ENCODE assay signal across 8 cellular contexts in genomic region chr5:115246361-115246991, GRCh38. TPM values are rescaled to one million over a fixed set of nuclear protein-coding genes. Genes with fewer than 3 reads are reported as not detected.
DNase-seq lines count a peak whose midpoint lies in the region; ATAC-seq, FAIRE-seq and TF ChIP-seq lines count a peak whose summit lies in the region.

No MANE protein-coding gene starts in this region.

- H3K4me2 ChIP-seq in astrocyte (ENCODE audit: low read length) = no peak overlapping the region

- H3K27me3 ChIP-seq in astrocyte (ENCODE audit: insufficient read depth, low read length) (no peaks in the 10 kb centered on the region), upper lobe of left lung (no peaks in the 10 kb centered on the region)

- peaks cover 6% of the 10 kb centered on the region for H3K36me3 Mint-ChIP-seq in activated naive CD8-positive, alpha-beta T cell treated with anti-CD3 and anti-CD28 coated beads, Interleukin-2, amount 10 ng/mL, durations not matched to agents 7 days and 5 days
- peaks cover 11% of the 10 kb centered on the region for H3K36me3 Mint-ChIP-seq in activated naive CD8-positive, alpha-beta T cell treated with anti-CD3 and anti-CD28 coated beads for 36 hours
- H3K36me3 Mint-ChIP-seq in astrocyte (ENCODE audit: low read depth, unreplicated experiment) = peaks cover 2% of the 10 kb centered on the region

- peaks cover 5% of the 10 kb centered on the region for H3K4me1 Mint-ChIP-seq in activated naive CD8-positive, alpha-beta T cell treated with anti-CD3 and anti-CD28 coated beads, Interleukin-2, amount 10 ng/mL, durations not matched to agents 7 days and 5 days
- H3K4me1 Mint-ChIP-seq in activated naive CD8-positive, alpha-beta T cell treated with anti-CD3 and anti-CD28 coated beads for 36 hours = peaks cover 20% of the 10 kb centered on the region
- no peaks in the 10 kb centered on the region for H3K4me1 Mint-ChIP-seq in astrocyte (ENCODE audit: low read depth, unreplicated experiment)

- H3K36me3 ChIP-seq in astrocyte (ENCODE audit: insufficient read depth, low read length) = no peaks in the 10 kb centered on the region
- peaks cover 0 to 9% (median 0%) of the 10 kb centered on the region in 4 donors for H3K36me3 ChIP-seq in upper lobe of left lung

- TF ChIP-seq POLR2A in upper lobe of left lung (IDR thresholded peaks at IDR 0.05) = no peak

- H3K4me1 ChIP-seq in astrocyte (ENCODE audit: insufficient read depth, low read length) (peaks cover 4% of the 10 kb centered on the region), upper lobe of left lung (peaks cover 8 to 10% (median 9%) of the 10 kb centered on the region in 4 donors)

- WGBS in upper lobe of left lung, 2 donors = 33 to 36% methylated on average over 3 of the region's 3 CpGs

- DNase-seq in activated naive CD8-positive, alpha-beta T cell treated with anti-CD3 and anti-CD28 coated beads, Interleukin-2, amount 10 ng/mL, durations not matched to agents 7 days and 5 days = no peak
- DNase-seq in activated naive CD8-positive, alpha-beta T cell treated with anti-CD3 and anti-CD28 coated beads for 36 hours = no peak
- peak; percentile 51 for DNase-seq in NCI-H2029 treated with DMSO at 0.1 percent for 48 hours (lab: John Stamatoyannopoulos, UW)
- DNase-seq in astrocyte (ENCODE audit: low read depth) = peak; percentile 11
- DNase-seq in upper lobe of left lung = no peak
- DNase-seq in OCI-M2 (lab: John Stamatoyannopoulos, UW; ENCODE audit: unreplicated experiment) = no peak

- peak; percentile 61 for ATAC-seq in activated naive CD8-positive, alpha-beta T cell treated with anti-CD3 and anti-CD28 coated beads, Interleukin-2, amount 10 ng/mL, durations not matched to agents 7 days and 5 days (ENCODE audit: low read depth)
- peak; percentile 46 for ATAC-seq in HG02610 (IDR thresholded peaks at IDR 0.05; ENCODE audit: unreplicated experiment)
- ATAC-seq in upper lobe of left lung (ENCODE audit: low FRiP score in 2 of 2) = peak in 1 of 2 donors; percentile 57

- TF ChIP-seq CTCF in astrocyte (IDR thresholded peaks at IDR 0.05; ENCODE audit: insufficient read depth, low read depth, low read length) = peak; percentile 70
- peak; percentile 31 to 63 (median 58) for TF ChIP-seq CTCF in upper lobe of left lung (IDR thresholded peaks at IDR 0.05)

- FAIRE-seq in astrocyte (lab: Jason Lieb, UNC) (no peak), islet of Langerhans (lab: Jason Lieb, UNC) (peak; percentile 98)

- POLR2A ChIA-PET in activated naive CD8-positive, alpha-beta T cell treated with anti-CD3 and anti-CD28 coated beads, Interleukin-2, amount 10 ng/mL, durations not matched to agents 7 days and 5 days (lab: Charles Lee) = no interaction called here

- no peak overlapping the region for H3K27ac Mint-ChIP-seq in activated naive CD8-positive, alpha-beta T cell treated with anti-CD3 and anti-CD28 coated beads, Interleukin-2, amount 10 ng/mL, durations not matched to agents 7 days and 5 days
- H3K27ac Mint-ChIP-seq in activated naive CD8-positive, alpha-beta T cell treated with anti-CD3 and anti-CD28 coated beads for 36 hours = no peak overlapping the region
- no peak overlapping the region for H3K27ac Mint-ChIP-seq in astrocyte (ENCODE audit: unreplicated experiment)

- H3K9me3 ChIP-seq in astrocyte (ENCODE audit: insufficient read depth, low read depth, low read length) (no peaks in the 10 kb centered on the region), upper lobe of left lung (no peaks in the 10 kb centered on the region)

- H3K27me3 Mint-ChIP-seq in activated naive CD8-positive, alpha-beta T cell treated with anti-CD3 and anti-CD28 coated beads, Interleukin-2, amount 10 ng/mL, durations not matched to agents 7 days and 5 days = no peaks in the 10 kb centered on the region
- H3K27me3 Mint-ChIP-seq in activated naive CD8-positive, alpha-beta T cell treated with anti-CD3 and anti-CD28 coated beads for 36 hours = no peaks in the 10 kb centered on the region
- no peaks in the 10 kb centered on the region for H3K27me3 Mint-ChIP-seq in astrocyte (ENCODE audit: low read depth, unreplicated experiment)

- H3K27ac ChIP-seq in astrocyte (ENCODE audit: low read depth, low read length) = no peak overlapping the region
- no peak overlapping the region for H3K27ac ChIP-seq in upper lobe of left lung

- no peak overlapping the region for H3K9ac ChIP-seq in astrocyte (ENCODE audit: low read length)

- no peak for TF ChIP-seq EP300 in upper lobe of left lung (IDR thresholded peaks at IDR 0.05)

- H3K4me3 Mint-ChIP-seq in activated naive CD8-positive, alpha-beta T cell treated with anti-CD3 and anti-CD28 coated beads, Interleukin-2, amount 10 ng/mL, durations not matched to agents 7 days and 5 days = no peak overlapping the region
- no peak overlapping the region for H3K4me3 Mint-ChIP-seq in activated naive CD8-positive, alpha-beta T cell treated with anti-CD3 and anti-CD28 coated beads for 36 hours
- H3K4me3 Mint-ChIP-seq in astrocyte (ENCODE audit: unreplicated experiment) = no peak overlapping the region

- no peaks in the 10 kb centered on the region for H3K9me3 Mint-ChIP-seq in activated naive CD8-positive, alpha-beta T cell treated with anti-CD3 and anti-CD28 coated beads, Interleukin-2, amount 10 ng/mL, durations not matched to agents 7 days and 5 days
- no peaks in the 10 kb centered on the region for H3K9me3 Mint-ChIP-seq in activated naive CD8-positive, alpha-beta T cell treated with anti-CD3 and anti-CD28 coated beads for 36 hours
- H3K9me3 Mint-ChIP-seq in astrocyte (ENCODE audit: unreplicated experiment) = no peaks in the 10 kb centered on the region

- H2AFZ ChIP-seq in astrocyte (ENCODE audit: low read depth, low read length) = no peak overlapping the region

- H3K4me3 ChIP-seq in astrocyte (ENCODE audit: insufficient read depth, low read depth, low read length) (no peak overlapping the region), upper lobe of left lung (no peak overlapping the region)

- H3K79me2 ChIP-seq in astrocyte (ENCODE audit: insufficient read depth, low read length) = peaks cover 46% of the 10 kb centered on the region

- H4K20me1 ChIP-seq in astrocyte (ENCODE audit: insufficient read depth, low read length) = peaks cover 32% of the 10 kb centered on the region

RNA-seq across cellular contexts. Expression of gene PGGT1B, which starts 16.2 kb away (rescaled TPM):
- total RNA-seq in activated naive CD8-positive, alpha-beta T cell treated with anti-CD3 and anti-CD28 coated beads, Interleukin-2, amount 10 ng/mL, durations not matched to agents 7 days and 5 days = 10 to 100 TPM; 32.8 to 35.8 TPM
- total RNA-seq in activated naive CD8-positive, alpha-beta T cell treated with anti-CD3 and anti-CD28 coated beads for 36 hours = 10 to 100 TPM; 47.9 TPM
- total RNA-seq in astrocyte = 41.5 and 45.4 TPM in 2 replicates
- total RNA-seq in upper lobe of left lung = 10 to 100 TPM in 5 of 6 donors, 1 to 10 TPM in 1; 3.9 to 48.2 (median 22.5) TPM

RNA-seq across cellular contexts. Expression of gene CCDC112, which starts 50.0 kb away (rescaled TPM):
- total RNA-seq in activated naive CD8-positive, alpha-beta T cell treated with anti-CD3 and anti-CD28 coated beads, Interleukin-2, amount 10 ng/mL, durations not matched to agents 7 days and 5 days = 1 to 10 TPM; 2.2 to 2.4 TPM
- total RNA-seq in activated naive CD8-positive, alpha-beta T cell treated with anti-CD3 and anti-CD28 coated beads for 36 hours = 1 to 10 TPM; 1.7 to 1.8 TPM
- total RNA-seq in astrocyte = 10.5 and 13.0 TPM in 2 replicates
- 10 to 100 TPM in 2 of 6 donors, 1 to 10 TPM in 4; 1.8 to 32.7 (median 8.0) TPM for total RNA-seq in upper lobe of left lung

Comparison
In these comparisons a context has a peak if more than half of its experiments do, and no peak if none do; other contexts are left out.
1. DNase-seq: peak in NCI-H2029 treated with DMSO at 0.1 percent for 48 hours (single experiment) and astrocyte (single experiment); none in activated naive CD8-positive, alpha-beta T cell treated with anti-CD3 and anti-CD28 coated beads, Interleukin-2, amount 10 ng/mL, durations not matched to agents 7 days and 5 days (single experiment), activated naive CD8-positive, alpha-beta T cell treated with anti-CD3 and anti-CD28 coated beads for 36 hours (single experiment), upper lobe of left lung (0 of 2) and OCI-M2 (single experiment).